Comparison of ENCODE assay signal across 8 cellular contexts in the genomic region with DNA sequence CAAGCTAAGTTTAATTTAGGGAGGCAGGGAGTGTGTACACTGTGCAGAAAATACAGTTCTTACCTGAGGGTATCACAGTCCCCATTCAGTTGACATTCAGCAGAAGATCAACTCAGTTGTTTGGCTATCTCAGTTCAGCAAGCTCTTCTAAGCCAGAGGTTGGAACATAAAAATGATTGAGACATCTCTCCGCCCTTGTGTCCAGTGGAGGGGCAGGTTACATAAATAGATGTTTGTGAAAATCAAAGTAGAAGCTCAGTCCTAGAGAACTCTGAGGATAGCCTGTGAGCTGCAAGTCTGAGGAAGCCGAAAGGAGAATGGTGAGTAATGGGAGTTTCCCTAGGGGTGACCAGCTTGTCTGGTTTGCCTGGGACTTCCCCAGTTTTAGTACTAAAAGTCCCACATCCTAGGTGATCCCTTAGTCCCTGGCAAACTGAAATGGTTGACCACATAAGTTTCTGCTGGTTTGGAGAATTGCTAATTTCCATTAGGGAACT.
A peak's percentile ranks its signal among the peaks of the same experiment; 100 is the strongest.
DNase-seq lines count a peak whose midpoint lies in the region; ATAC-seq and TF ChIP-seq lines count a peak whose summit lies in the region.

No MANE protein-coding gene starts in this region.

- no peaks in the 10 kb centered on the region for H3K9me3 ChIP-seq in SJCRH30 (replicated peaks)

- no peaks in the 10 kb centered on the region for H3K36me3 ChIP-seq in SJCRH30

- ATAC-seq in HG03103 (IDR thresholded peaks at IDR 0.05; ENCODE audit: low read depth, unreplicated experiment) = peak; percentile 77

- H3K27ac ChIP-seq in coronary artery (no peak overlapping the region), SJCRH30 (no peak overlapping the region)

- no peak for TF ChIP-seq CTCF in coronary artery (IDR thresholded peaks at IDR 0.05)

- H3K4me1 ChIP-seq in SJCRH30 = no peaks in the 10 kb centered on the region

- peak; percentile 42 for TF ChIP-seq POLR2A in GM19099 (IDR thresholded peaks at IDR 0.05; ENCODE audit: extremely low read depth, insufficient read length, low read depth)

- DNase-seq in CD1c-positive myeloid dendritic cell (ENCODE audit: extremely low spot score) = peak; percentile 74
- DNase-seq in dermis blood vessel endothelial cell = peak; percentile 23
- DNase-seq in GM19240 (ENCODE audit: insufficient read length, low spot score) = no peak
- DNase-seq in coronary artery (ENCODE audit: low spot score) = no peak
- DNase-seq in pons (ENCODE audit: low spot score) = no peak
- DNase-seq in SJCRH30 = no peak

- no peaks in the 10 kb centered on the region for H3K27me3 ChIP-seq in SJCRH30

- H3K4me3 ChIP-seq in coronary artery (no peak overlapping the region), SJCRH30 (no peak overlapping the region)

Comparison
In these comparisons a context has a peak if more than half of its experiments do, and no peak if none do; other contexts are left out.
1. DNase-seq: peak in CD1c-positive myeloid dendritic cell (single experiment) and dermis blood vessel endothelial cell (single experiment); none in GM19240 (single experiment), coronary artery (single experiment), pons (single experiment) and SJCRH30 (0 of 2).